ENCODE assay signal across 1 cellular context in the genomic region with DNA sequence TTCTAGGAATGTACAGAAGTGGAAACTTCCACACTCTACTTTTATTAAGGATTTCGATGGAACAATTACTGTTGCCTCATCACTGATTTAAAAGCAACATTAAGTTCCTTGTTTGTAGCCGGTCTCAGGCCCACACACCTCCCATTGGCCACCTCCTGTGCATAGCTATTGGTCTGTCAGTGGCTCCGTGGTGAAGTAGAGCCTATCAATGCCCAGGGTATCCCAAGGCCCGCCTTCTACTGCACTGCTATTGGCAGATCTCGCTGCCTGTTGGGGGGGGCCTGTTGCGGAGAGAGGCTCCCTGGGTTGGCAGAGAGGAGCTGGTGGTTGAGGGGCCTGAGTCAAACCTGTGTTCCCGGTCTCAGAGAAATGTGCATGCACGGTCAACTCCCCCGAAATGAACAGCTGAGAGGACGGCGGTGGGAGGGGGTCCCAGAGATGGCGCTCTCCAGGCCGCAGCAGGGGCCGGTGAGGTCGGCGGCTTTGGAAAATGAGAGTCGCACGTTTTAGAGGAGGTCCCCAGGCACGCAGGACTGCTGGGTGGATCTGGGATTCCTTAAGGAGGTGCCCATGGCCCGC.
TF ChIP-seq lines count a peak whose summit lies in the region.

No MANE protein-coding gene starts in this region.

TF ChIP-seq in HEK293, 187 proteins besides CTCF, POLR2A, EP300 and RAD21 (continued from another document):
- TF ChIP-seq, protein P1, sequence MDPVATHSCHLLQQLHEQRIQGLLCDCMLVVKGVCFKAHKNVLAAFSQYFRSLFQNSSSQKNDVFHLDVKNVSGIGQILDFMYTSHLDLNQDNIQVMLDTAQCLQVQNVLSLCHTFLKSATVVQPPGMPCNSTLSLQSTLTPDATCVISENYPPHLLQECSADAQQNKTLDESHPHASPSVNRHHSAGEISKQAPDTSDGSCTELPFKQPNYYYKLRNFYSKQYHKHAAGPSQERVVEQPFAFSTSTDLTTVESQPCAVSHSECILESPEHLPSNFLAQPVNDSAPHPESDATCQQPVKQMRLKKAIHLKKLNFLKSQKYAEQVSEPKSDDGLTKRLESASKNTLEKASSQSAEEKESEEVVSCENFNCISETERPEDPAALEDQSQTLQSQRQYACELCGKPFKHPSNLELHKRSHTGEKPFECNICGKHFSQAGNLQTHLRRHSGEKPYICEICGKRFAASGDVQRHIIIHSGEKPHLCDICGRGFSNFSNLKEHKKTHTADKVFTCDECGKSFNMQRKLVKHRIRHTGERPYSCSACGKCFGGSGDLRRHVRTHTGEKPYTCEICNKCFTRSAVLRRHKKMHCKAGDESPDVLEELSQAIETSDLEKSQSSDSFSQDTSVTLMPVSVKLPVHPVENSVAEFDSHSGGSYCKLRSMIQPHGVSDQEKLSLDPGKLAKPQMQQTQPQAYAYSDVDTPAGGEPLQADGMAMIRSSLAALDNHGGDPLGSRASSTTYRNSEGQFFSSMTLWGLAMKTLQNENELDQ (tag by site-specific recombination; IDR thresholded peaks at IDR 0.05; ENCODE audit: low read depth) = no peak
- TF ChIP-seq PRDM1 (tag by site-specific recombination; IDR thresholded peaks at IDR 0.05) (peak; percentile 34; the same call in 1 of the 2 replicates), ZNF747 (tag by site-specific recombination; IDR thresholded peaks at IDR 0.05) (no peak), ZNF843 (tag by site-specific recombination; IDR thresholded peaks at IDR 0.05) (no peak), KLF1 (tag by site-specific recombination; IDR thresholded peaks at IDR 0.05) (peak; percentile 50), ZNF169 (tag by site-specific recombination; IDR thresholded peaks at IDR 0.05) (no peak)
